1 cellular context compared by ENCODE assay signal in genomic region chr5:135458356-135458755, GRCh38.
TF ChIP-seq lines count a peak whose summit lies in the region.

No MANE protein-coding gene starts in this region.

TF ChIP-seq in K562, 482 proteins besides CTCF, POLR2A, EP300 and RAD21:
- TF ChIP-seq SRSF7 (optimal IDR thresholded peaks at IDR 0.05; ENCODE audit: low read depth, low read length) (no peak), ZNF644 (tag; IDR thresholded peaks at IDR 0.05; ENCODE audit: low read depth) (no peak), OTX1 (CRISPR knock-in tag; IDR thresholded peaks at IDR 0.05) (no peak), HES1 (IDR thresholded peaks at IDR 0.05; ENCODE audit: low read depth) (no peak), FUS (optimal IDR thresholded peaks at IDR 0.05; ENCODE audit: low read depth, low read length) (no peak), ZEB2 (IDR thresholded peaks at IDR 0.05) (no peak), ZNF639 (CRISPR knock-in tag; conservative IDR thresholded peaks at IDR 0.05 in 1 of 2, IDR thresholded peaks at IDR 0.05 in 1 of 2) (no peak), TRIM28 (IDR thresholded peaks at IDR 0.05) (no peak), ZNF134 (CRISPR knock-in tag; conservative IDR thresholded peaks at IDR 0.05) (no peak), RCOR1 (IDR thresholded peaks at IDR 0.05; ENCODE audit: borderline replicate concordance in 1 of 2, low read depth in 2 of 2, low read length in 2 of 2) (no peak), ELF4 (CRISPR knock-in tag; IDR thresholded peaks at IDR 0.05) (no peak), ZBTB40 (IDR thresholded peaks at IDR 0.05) (no peak), ZBTB40 (CRISPR knock-in tag; IDR thresholded peaks at IDR 0.05) (no peak), FOXA3 (CRISPR knock-in tag; conservative IDR thresholded peaks at IDR 0.05 in 1 of 2, IDR thresholded peaks at IDR 0.05 in 1 of 2) (no peak), NFIX (CRISPR knock-in tag; IDR thresholded peaks at IDR 0.05; ENCODE audit: low read depth) (no peak), RNF219 (CRISPR knock-in tag; IDR thresholded peaks at IDR 0.05) (no peak), NFATC3 (IDR thresholded peaks at IDR 0.05) (no peak)
- TF ChIP-seq, protein P1, sequence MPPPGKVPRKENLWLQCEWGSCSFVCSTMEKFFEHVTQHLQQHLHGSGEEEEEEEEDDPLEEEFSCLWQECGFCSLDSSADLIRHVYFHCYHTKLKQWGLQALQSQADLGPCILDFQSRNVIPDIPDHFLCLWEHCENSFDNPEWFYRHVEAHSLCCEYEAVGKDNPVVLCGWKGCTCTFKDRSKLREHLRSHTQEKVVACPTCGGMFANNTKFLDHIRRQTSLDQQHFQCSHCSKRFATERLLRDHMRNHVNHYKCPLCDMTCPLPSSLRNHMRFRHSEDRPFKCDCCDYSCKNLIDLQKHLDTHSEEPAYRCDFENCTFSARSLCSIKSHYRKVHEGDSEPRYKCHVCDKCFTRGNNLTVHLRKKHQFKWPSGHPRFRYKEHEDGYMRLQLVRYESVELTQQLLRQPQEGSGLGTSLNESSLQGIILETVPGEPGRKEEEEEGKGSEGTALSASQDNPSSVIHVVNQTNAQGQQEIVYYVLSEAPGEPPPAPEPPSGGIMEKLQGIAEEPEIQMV (tag; conservative IDR thresholded peaks at IDR 0.05; ENCODE audit: low read depth) = no peak
- TF ChIP-seq, protein P2, sequence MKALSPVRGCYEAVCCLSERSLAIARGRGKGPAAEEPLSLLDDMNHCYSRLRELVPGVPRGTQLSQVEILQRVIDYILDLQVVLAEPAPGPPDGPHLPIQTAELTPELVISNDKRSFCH (CRISPR knock-in tag; IDR thresholded peaks at IDR 0.05) = no peak
- TF ChIP-seq, protein P2 (tag; IDR thresholded peaks at IDR 0.05) = no peak
- TF ChIP-seq, protein P3, sequence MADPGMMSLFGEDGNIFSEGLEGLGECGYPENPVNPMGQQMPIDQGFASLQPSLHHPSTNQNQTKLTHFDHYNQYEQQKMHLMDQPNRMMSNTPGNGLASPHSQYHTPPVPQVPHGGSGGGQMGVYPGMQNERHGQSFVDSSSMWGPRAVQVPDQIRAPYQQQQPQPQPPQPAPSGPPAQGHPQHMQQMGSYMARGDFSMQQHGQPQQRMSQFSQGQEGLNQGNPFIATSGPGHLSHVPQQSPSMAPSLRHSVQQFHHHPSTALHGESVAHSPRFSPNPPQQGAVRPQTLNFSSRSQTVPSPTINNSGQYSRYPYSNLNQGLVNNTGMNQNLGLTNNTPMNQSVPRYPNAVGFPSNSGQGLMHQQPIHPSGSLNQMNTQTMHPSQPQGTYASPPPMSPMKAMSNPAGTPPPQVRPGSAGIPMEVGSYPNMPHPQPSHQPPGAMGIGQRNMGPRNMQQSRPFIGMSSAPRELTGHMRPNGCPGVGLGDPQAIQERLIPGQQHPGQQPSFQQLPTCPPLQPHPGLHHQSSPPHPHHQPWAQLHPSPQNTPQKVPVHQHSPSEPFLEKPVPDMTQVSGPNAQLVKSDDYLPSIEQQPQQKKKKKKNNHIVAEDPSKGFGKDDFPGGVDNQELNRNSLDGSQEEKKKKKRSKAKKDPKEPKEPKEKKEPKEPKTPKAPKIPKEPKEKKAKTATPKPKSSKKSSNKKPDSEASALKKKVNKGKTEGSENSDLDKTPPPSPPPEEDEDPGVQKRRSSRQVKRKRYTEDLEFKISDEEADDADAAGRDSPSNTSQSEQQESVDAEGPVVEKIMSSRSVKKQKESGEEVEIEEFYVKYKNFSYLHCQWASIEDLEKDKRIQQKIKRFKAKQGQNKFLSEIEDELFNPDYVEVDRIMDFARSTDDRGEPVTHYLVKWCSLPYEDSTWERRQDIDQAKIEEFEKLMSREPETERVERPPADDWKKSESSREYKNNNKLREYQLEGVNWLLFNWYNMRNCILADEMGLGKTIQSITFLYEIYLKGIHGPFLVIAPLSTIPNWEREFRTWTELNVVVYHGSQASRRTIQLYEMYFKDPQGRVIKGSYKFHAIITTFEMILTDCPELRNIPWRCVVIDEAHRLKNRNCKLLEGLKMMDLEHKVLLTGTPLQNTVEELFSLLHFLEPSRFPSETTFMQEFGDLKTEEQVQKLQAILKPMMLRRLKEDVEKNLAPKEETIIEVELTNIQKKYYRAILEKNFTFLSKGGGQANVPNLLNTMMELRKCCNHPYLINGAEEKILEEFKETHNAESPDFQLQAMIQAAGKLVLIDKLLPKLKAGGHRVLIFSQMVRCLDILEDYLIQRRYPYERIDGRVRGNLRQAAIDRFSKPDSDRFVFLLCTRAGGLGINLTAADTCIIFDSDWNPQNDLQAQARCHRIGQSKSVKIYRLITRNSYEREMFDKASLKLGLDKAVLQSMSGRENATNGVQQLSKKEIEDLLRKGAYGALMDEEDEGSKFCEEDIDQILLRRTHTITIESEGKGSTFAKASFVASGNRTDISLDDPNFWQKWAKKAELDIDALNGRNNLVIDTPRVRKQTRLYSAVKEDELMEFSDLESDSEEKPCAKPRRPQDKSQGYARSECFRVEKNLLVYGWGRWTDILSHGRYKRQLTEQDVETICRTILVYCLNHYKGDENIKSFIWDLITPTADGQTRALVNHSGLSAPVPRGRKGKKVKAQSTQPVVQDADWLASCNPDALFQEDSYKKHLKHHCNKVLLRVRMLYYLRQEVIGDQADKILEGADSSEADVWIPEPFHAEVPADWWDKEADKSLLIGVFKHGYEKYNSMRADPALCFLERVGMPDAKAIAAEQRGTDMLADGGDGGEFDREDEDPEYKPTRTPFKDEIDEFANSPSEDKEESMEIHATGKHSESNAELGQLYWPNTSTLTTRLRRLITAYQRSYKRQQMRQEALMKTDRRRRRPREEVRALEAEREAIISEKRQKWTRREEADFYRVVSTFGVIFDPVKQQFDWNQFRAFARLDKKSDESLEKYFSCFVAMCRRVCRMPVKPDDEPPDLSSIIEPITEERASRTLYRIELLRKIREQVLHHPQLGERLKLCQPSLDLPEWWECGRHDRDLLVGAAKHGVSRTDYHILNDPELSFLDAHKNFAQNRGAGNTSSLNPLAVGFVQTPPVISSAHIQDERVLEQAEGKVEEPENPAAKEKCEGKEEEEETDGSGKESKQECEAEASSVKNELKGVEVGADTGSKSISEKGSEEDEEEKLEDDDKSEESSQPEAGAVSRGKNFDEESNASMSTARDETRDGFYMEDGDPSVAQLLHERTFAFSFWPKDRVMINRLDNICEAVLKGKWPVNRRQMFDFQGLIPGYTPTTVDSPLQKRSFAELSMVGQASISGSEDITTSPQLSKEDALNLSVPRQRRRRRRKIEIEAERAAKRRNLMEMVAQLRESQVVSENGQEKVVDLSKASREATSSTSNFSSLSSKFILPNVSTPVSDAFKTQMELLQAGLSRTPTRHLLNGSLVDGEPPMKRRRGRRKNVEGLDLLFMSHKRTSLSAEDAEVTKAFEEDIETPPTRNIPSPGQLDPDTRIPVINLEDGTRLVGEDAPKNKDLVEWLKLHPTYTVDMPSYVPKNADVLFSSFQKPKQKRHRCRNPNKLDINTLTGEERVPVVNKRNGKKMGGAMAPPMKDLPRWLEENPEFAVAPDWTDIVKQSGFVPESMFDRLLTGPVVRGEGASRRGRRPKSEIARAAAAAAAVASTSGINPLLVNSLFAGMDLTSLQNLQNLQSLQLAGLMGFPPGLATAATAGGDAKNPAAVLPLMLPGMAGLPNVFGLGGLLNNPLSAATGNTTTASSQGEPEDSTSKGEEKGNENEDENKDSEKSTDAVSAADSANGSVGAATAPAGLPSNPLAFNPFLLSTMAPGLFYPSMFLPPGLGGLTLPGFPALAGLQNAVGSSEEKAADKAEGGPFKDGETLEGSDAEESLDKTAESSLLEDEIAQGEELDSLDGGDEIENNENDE (IDR thresholded peaks at IDR 0.05; ENCODE audit: low read depth, low read length) = no peak
